Comparison of ENCODE assay signal across 8 cellular contexts in genomic region chr12:754238-754816, GRCh38. TPM values are rescaled to one million over a fixed set of nuclear protein-coding genes. Genes with fewer than 3 reads are reported as not detected.
DNase-seq lines count a peak whose midpoint lies in the region; ATAC-seq and TF ChIP-seq lines count a peak whose summit lies in the region.

No MANE protein-coding gene starts in this region.

- no peaks in the 10 kb centered on the region for H3K9me2 ChIP-seq in GM23338 (ENCODE audit: insufficient read depth)

- no peak overlapping the region for H2AFZ ChIP-seq in GM23338

- CTCF ChIA-PET in AG04449 (lab: Yijun Ruan, JAX): interaction anchor here (0.7 to 6.9 kb wide), 9 partner anchors 14 to 197 kb away, joined by 3 to 202 read pairs (median 5); no protein-coding TSS in a partner anchor

- ATAC-seq in GM23338: no peak
- no peak for ATAC-seq in foreskin keratinocyte
- ATAC-seq in HG03095 (IDR thresholded peaks at IDR 0.05; ENCODE audit: unreplicated experiment): no peak

- peak overlapping the region; percentile 93 for H3K4me2 ChIP-seq in GM23338

- H3K4me1 ChIP-seq in GM23338 (ENCODE audit: insufficient read depth) (peaks cover 30% of the 10 kb centered on the region), foreskin keratinocyte (peaks cover 11% of the 10 kb centered on the region)

- peak overlapping the region; percentile 91 for H3K4me3 Mint-ChIP-seq in GM23338

- H3K27ac ChIP-seq in GM23338 (ENCODE audit: low read depth): no peak overlapping the region
- H3K27ac ChIP-seq in WERI-Rb-1: no peak overlapping the region
- peak overlapping the region; percentile 8 for H3K27ac ChIP-seq in foreskin keratinocyte

- H3K27me3 Mint-ChIP-seq in GM23338 (ENCODE audit: insufficient read depth, low read depth, poor library complexity): peaks cover 1% of the 10 kb centered on the region

- H3K79me2 ChIP-seq in GM23338 (replicated peaks; ENCODE audit: insufficient read depth): peaks cover 56% of the 10 kb centered on the region

- no peaks in the 10 kb centered on the region for H3K9me3 Mint-ChIP-seq in GM23338

- H3K36me3 Mint-ChIP-seq in GM23338 (ENCODE audit: low read depth): peaks cover 20% of the 10 kb centered on the region

- no peak overlapping the region for H3K27ac Mint-ChIP-seq in GM23338

- POLR2A ChIA-PET in AG04449 (lab: Yijun Ruan, JAX): no interaction called here

- no peaks in the 10 kb centered on the region for H3K9me3 ChIP-seq in WERI-Rb-1 (ENCODE audit: severe bottlenecking)

- H4K20me1 ChIP-seq in GM23338 (replicated peaks; ENCODE audit: insufficient read depth): peaks cover 31% of the 10 kb centered on the region

- H3F3A ChIP-seq in GM23338 (replicated peaks; ENCODE audit: low read depth): no peaks in the 10 kb centered on the region

- H3K36me3 ChIP-seq in GM23338 (ENCODE audit: insufficient read depth) (no peaks in the 10 kb centered on the region), WERI-Rb-1 (peaks cover 28% of the 10 kb centered on the region)

- peaks cover 26% of the 10 kb centered on the region for H3K4me1 Mint-ChIP-seq in GM23338

- TF ChIP-seq CTCF in AG04449 (IDR thresholded peaks at IDR 0.05; ENCODE audit: insufficient read depth, low read length, missing control alignments): no peak
- TF ChIP-seq CTCF in GM23338 (conservative IDR thresholded peaks at IDR 0.05; ENCODE audit: low read depth in 2 of 2): no peak
- no peak for TF ChIP-seq CTCF in WERI-Rb-1 (IDR thresholded peaks at IDR 0.05; ENCODE audit: low read depth, low read length)
- TF ChIP-seq CTCF in foreskin keratinocyte (conservative IDR thresholded peaks at IDR 0.05): no peak

- H3K4me3 ChIP-seq in AG04449 (ENCODE audit: low read depth, low read length) (peak overlapping the region; percentile 85), GM23338 (peak overlapping the region; percentile 78), WERI-Rb-1 (ENCODE audit: low read depth, low read length) (peak overlapping the region; percentile 90)

- DNase-seq in AG04449 (ENCODE audit: low read depth, low spot score): no peak
- DNase-seq in GM23338 (ENCODE audit: low spot score): no peak
- DNase-seq in WERI-Rb-1: peak; percentile 12
- peak in 1 of 2 donors; percentile 26 for DNase-seq in foreskin keratinocyte
- DNase-seq in pons (ENCODE audit: low spot score): peak; percentile 66
- DNase-seq in iPS-NIHi11 (ENCODE audit: low spot score): no peak
- DNase-seq in stimulated activated CD4-positive, alpha-beta T cell treated with anti-CD3 and anti-CD28 coated beads, Interleukin-12 subunit alpha, Interleukin-12 subunit beta, amount 100 ng/mL, for 4 hours: no peak

- H3K27me3 ChIP-seq in GM23338 (ENCODE audit: insufficient read depth) (no peaks in the 10 kb centered on the region), WERI-Rb-1 (ENCODE audit: insufficient read depth, low read depth, severe bottlenecking) (no peaks in the 10 kb centered on the region), foreskin keratinocyte (no peaks in the 10 kb centered on the region)

TF ChIP-seq in GM23338, 12 proteins besides CTCF, POLR2A, EP300 and RAD21 (continues in another document):
- no peak for TF ChIP-seq ZNF114 (CRISPR knock-in tag; IDR thresholded peaks at IDR 0.05)
- no peak for TF ChIP-seq EZH2phosphoT487 (IDR thresholded peaks at IDR 0.05; ENCODE audit: unreplicated experiment)
- no peak for TF ChIP-seq STAT1 (IDR thresholded peaks at IDR 0.05; ENCODE audit: unreplicated experiment)
- TF ChIP-seq CREB1 (CRISPR knock-in tag; IDR thresholded peaks at IDR 0.05; ENCODE audit: low read depth): no peak
- TF ChIP-seq POLR2AphosphoS5 (IDR thresholded peaks at IDR 0.05; ENCODE audit: low read depth): no peak
- no peak for TF ChIP-seq EZH2 (IDR thresholded peaks at IDR 0.05; ENCODE audit: low read depth, unreplicated experiment)
- TF ChIP-seq ZNF331 (CRISPR knock-in tag; IDR thresholded peaks at IDR 0.05; ENCODE audit: low read depth): no peak
- TF ChIP-seq, protein P1, sequence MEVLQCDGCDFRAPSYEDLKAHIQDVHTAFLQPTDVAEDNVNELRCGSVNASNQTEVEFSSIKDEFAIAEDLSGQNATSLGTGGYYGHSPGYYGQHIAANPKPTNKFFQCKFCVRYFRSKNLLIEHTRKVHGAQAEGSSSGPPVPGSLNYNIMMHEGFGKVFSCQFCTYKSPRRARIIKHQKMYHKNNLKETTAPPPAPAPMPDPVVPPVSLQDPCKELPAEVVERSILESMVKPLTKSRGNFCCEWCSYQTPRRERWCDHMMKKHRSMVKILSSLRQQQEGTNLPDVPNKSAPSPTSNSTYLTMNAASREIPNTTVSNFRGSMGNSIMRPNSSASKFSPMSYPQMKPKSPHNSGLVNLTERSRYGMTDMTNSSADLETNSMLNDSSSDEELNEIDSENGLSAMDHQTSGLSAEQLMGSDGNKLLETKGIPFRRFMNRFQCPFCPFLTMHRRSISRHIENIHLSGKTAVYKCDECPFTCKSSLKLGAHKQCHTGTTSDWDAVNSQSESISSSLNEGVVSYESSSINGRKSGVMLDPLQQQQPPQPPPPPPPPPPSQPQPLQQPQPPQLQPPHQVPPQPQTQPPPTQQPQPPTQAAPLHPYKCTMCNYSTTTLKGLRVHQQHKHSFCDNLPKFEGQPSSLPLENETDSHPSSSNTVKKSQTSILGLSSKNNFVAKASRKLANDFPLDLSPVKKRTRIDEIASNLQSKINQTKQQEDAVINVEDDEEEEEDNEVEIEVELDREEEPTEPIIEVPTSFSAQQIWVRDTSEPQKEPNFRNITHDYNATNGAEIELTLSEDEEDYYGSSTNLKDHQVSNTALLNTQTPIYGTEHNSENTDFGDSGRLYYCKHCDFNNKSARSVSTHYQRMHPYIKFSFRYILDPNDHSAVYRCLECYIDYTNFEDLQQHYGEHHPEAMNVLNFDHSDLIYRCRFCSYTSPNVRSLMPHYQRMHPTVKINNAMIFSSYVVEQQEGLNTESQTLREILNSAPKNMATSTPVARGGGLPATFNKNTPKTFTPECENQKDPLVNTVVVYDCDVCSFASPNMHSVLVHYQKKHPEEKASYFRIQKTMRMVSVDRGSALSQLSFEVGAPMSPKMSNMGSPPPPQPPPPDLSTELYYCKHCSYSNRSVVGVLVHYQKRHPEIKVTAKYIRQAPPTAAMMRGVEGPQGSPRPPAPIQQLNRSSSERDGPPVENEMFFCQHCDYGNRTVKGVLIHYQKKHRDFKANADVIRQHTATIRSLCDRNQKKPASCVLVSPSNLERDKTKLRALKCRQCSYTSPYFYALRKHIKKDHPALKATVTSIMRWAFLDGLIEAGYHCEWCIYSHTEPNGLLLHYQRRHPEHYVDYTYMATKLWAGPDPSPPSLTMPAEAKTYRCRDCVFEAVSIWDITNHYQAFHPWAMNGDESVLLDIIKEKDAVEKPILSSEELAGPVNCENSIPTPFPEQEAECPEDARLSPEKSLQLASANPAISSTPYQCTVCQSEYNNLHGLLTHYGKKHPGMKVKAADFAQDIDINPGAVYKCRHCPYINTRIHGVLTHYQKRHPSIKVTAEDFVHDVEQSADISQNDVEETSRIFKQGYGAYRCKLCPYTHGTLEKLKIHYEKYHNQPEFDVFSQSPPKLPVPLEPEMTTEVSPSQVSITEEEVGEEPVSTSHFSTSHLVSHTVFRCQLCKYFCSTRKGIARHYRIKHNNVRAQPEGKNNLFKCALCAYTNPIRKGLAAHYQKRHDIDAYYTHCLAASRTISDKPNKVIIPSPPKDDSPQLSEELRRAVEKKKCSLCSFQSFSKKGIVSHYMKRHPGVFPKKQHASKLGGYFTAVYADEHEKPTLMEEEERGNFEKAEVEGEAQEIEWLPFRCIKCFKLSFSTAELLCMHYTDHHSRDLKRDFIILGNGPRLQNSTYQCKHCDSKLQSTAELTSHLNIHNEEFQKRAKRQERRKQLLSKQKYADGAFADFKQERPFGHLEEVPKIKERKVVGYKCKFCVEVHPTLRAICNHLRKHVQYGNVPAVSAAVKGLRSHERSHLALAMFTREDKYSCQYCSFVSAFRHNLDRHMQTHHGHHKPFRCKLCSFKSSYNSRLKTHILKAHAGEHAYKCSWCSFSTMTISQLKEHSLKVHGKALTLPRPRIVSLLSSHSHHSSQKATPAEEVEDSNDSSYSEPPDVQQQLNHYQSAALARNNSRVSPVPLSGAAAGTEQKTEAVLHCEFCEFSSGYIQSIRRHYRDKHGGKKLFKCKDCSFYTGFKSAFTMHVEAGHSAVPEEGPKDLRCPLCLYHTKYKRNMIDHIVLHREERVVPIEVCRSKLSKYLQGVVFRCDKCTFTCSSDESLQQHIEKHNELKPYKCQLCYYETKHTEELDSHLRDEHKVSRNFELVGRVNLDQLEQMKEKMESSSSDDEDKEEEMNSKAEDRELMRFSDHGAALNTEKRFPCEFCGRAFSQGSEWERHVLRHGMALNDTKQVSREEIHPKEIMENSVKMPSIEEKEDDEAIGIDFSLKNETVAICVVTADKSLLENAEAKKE (CRISPR knock-in tag; IDR thresholded peaks at IDR 0.05): no peak
- no peak for TF ChIP-seq ETS1 (IDR thresholded peaks at IDR 0.05)

RNA-seq across cellular contexts. Expression of gene WNK1, which starts 1.9 kb away (rescaled TPM):
- total RNA-seq in GM23338 (2014; rRNA removed; shearing (Covaris generic)): 114 and 119 TPM in 2 replicates
- polyA plus RNA-seq in GM23338 (2016; fragmentation: Nextera tagmentation; extraction: Ambion mirVana) (74.9 and 86.8 TPM in 2 replicates), foreskin keratinocyte (9.0 and 13.1 TPM in 2 replicates)
- total RNA-seq in foreskin keratinocyte: 97.5 and 100 TPM in 2 replicates

Comparison
In these comparisons a context has a peak if more than half of its experiments do, and no peak if none do; other contexts are left out.
1. DNase-seq: peak in WERI-Rb-1 (single experiment) and pons (single experiment); none in AG04449 (single experiment), GM23338 (single experiment), iPS-NIHi11 (single experiment) and stimulated activated CD4-positive, alpha-beta T cell treated with anti-CD3 and anti-CD28 coated beads, Interleukin-12 subunit alpha, Interleukin-12 subunit beta, amount 100 ng/mL, for 4 hours (single experiment).
2. Peak in every context shown above with its lines, with median percentiles within 50 percentile points of each other: H3K4me3 ChIP-seq.